In the genomic region with DNA sequence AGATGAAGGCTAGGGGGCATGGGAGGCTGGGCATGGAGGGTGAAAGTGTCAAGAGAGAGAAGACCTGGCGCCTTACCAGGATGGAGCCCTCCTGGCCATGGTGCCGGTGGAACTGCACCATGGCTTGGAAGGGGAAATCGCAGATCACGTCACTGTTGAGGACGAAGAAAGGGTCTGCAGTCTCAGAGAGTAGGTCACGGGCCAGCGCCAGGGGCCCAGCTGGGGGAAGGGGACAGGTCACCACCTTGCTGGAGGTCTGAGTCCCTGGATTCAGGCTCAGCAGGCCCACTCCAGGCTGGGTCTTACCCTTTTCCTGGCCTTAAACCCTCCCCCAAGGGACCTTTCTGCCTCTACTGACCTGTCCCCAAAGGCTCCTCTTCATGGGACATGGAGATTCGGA, we compare ENCODE assay signal across 8 cellular contexts. TPM values are rescaled to one million over a fixed set of nuclear protein-coding genes. Genes with fewer than 3 reads are reported as not detected.
DNase-seq lines count a peak whose midpoint lies in the region; ATAC-seq and TF ChIP-seq lines count a peak whose summit lies in the region.

No MANE protein-coding gene starts in this region.

- peaks cover 14 to 23% of the 10 kb centered on the region in 2 donors for H3K36me3 ChIP-seq in thyroid gland

- peak overlapping the region; percentile 99 for H3K4me3 ChIP-seq in astrocyte of the spinal cord (ENCODE audit: low read depth, low read length)
- peak overlapping the region; percentile 96 for H3K4me3 ChIP-seq in lower leg skin (ENCODE audit: low read depth, poor library complexity, severe bottlenecking)
- H3K4me3 ChIP-seq in thyroid gland (replicated peaks in 1 of 3): peak overlapping the region in 2 of 3 donors; percentile 86 to 98

- no peak for ATAC-seq in activated CD8-positive, alpha-beta memory T cell treated with anti-CD3 and anti-CD28 coated beads, Interleukin-2, amount 10 ng/mL, durations not matched to agents 7 days and 5 days

- H3K4me1 ChIP-seq in thyroid gland: peaks cover 30 to 40% of the 10 kb centered on the region in 2 donors

- DNase-seq in activated CD8-positive, alpha-beta memory T cell treated with anti-CD3 and anti-CD28 coated beads, Interleukin-2, amount 10 ng/mL, durations not matched to agents 7 days and 5 days: no peak
- DNase-seq in activated CD8-positive, alpha-beta memory T cell treated with anti-CD3 and anti-CD28 coated beads, Interleukin-2, amount 50 U/mL, for 4 hours: no peak
- no peak for DNase-seq in astrocyte of the spinal cord (ENCODE audit: low read depth, low spot score)
- no peak for DNase-seq in lower leg skin (ENCODE audit: low spot score in 2 of 2)
- no peak for DNase-seq in thyroid gland
- no peak for DNase-seq in DMS153 (lab: John Stamatoyannopoulos, UW)
- no peak for DNase-seq in islet precursor cell
- no peak for DNase-seq in NCI-H524 (lab: John Stamatoyannopoulos, UW)

- peak overlapping the region; percentile 85 to 98 (median 88) for H3K27ac ChIP-seq in thyroid gland

- H3K4me3 Mint-ChIP-seq in activated CD8-positive, alpha-beta memory T cell treated with anti-CD3 and anti-CD28 coated beads, Interleukin-2, amount 10 ng/mL, durations not matched to agents 7 days and 5 days: peak overlapping the region; percentile 93

- intact Hi-C loops in lower leg skin (cut with DNase I; ENCODE audit: low total_unique reads): loop anchor here (10.0 kb wide), 1 partner anchor 62 kb away; a partner anchor contains a TSS
- intact Hi-C loops in thyroid gland (cut with DNase I): loop anchor here (5.0 kb wide), 1 partner anchor 64 kb away; a partner anchor contains a TSS

- no peaks in the 10 kb centered on the region for H3K27me3 Mint-ChIP-seq in activated CD8-positive, alpha-beta memory T cell treated with anti-CD3 and anti-CD28 coated beads, Interleukin-2, amount 10 ng/mL, durations not matched to agents 7 days and 5 days

- no peaks in the 10 kb centered on the region for H3K9me3 Mint-ChIP-seq in activated CD8-positive, alpha-beta memory T cell treated with anti-CD3 and anti-CD28 coated beads, Interleukin-2, amount 10 ng/mL, durations not matched to agents 7 days and 5 days (ENCODE audit: low read depth)

- 52 to 61% methylated on average over 8 of the region's 8 CpGs for WGBS in lower leg skin, 2 donors
- 67 to 69% methylated on average over 6 to 8 of the region's 8 CpGs for WGBS in thyroid gland, 2 donors

- no peaks in the 10 kb centered on the region for H3K9me3 ChIP-seq in thyroid gland

- H3K27ac Mint-ChIP-seq in activated CD8-positive, alpha-beta memory T cell treated with anti-CD3 and anti-CD28 coated beads, Interleukin-2, amount 10 ng/mL, durations not matched to agents 7 days and 5 days: peak overlapping the region; percentile 96

- TF ChIP-seq CTCF in astrocyte of the spinal cord (IDR thresholded peaks at IDR 0.05; ENCODE audit: low read depth, low read length) (no peak), lower leg skin (IDR thresholded peaks at IDR 0.05) (no peak), thyroid gland (IDR thresholded peaks at IDR 0.05) (no peak)

- in situ Hi-C loops in astrocyte of the spinal cord (cut with HindIII; ENCODE audit: low sequenced_read_pairs): no loop called here

- H3K4me1 Mint-ChIP-seq in activated CD8-positive, alpha-beta memory T cell treated with anti-CD3 and anti-CD28 coated beads, Interleukin-2, amount 10 ng/mL, durations not matched to agents 7 days and 5 days: peaks cover 30% of the 10 kb centered on the region

- TF ChIP-seq POLR2A in lower leg skin (IDR thresholded peaks at IDR 0.05) (no peak), thyroid gland (IDR thresholded peaks at IDR 0.05) (no peak)

- CTCF ChIA-PET in activated CD8-positive, alpha-beta memory T cell treated with anti-CD3 and anti-CD28 coated beads, Interleukin-2, amount 10 ng/mL, durations not matched to agents 7 days and 5 days (lab: Charles Lee): interaction anchor here (1.0 to 1.9 kb wide), 4 partner anchors 10 to 183 kb away, joined by 3 to 9 read pairs (median 4); a partner anchor contains a TSS

- H3K36me3 Mint-ChIP-seq in activated CD8-positive, alpha-beta memory T cell treated with anti-CD3 and anti-CD28 coated beads, Interleukin-2, amount 10 ng/mL, durations not matched to agents 7 days and 5 days: peaks cover 6% of the 10 kb centered on the region

- no peaks in the 10 kb centered on the region for H3K27me3 ChIP-seq in thyroid gland

RNA-seq across cellular contexts. Expression of a gene that starts 0.9 kb away (rescaled TPM):
- 10 to 100 TPM; 46.6 to 47.9 TPM for total RNA-seq in activated CD8-positive, alpha-beta memory T cell treated with anti-CD3 and anti-CD28 coated beads, Interleukin-2, amount 10 ng/mL, durations not matched to agents 7 days and 5 days
- total RNA-seq in lower leg skin: 10 to 100 TPM; 10.1 to 27.6 (median 18.2) TPM
- 10 to 100 TPM; 28.5 to 85.6 (median 57.7) TPM for total RNA-seq in thyroid gland

RNA-seq across cellular contexts. Expression of a gene that starts 3.4 kb away (rescaled TPM):
- total RNA-seq in activated CD8-positive, alpha-beta memory T cell treated with anti-CD3 and anti-CD28 coated beads, Interleukin-2, amount 10 ng/mL, durations not matched to agents 7 days and 5 days: 1 to 10 TPM in 1 of 2 experiments, under 1 TPM in 1; 0.19 to 1.2 TPM
- total RNA-seq in lower leg skin (1 to 10 TPM; 1.0 to 3.7 (median 3.1) TPM), thyroid gland (1 to 10 TPM in 2 of 4 donors, under 1 TPM in 2; 0.40 to 2.8 (median 1.0) TPM)

RNA-seq across cellular contexts. Expression of a gene that starts 33.5 kb away (rescaled TPM):
- 10 to 100 TPM; 50.0 to 58.9 TPM for total RNA-seq in activated CD8-positive, alpha-beta memory T cell treated with anti-CD3 and anti-CD28 coated beads, Interleukin-2, amount 10 ng/mL, durations not matched to agents 7 days and 5 days
- 10 to 100 TPM; 12.8 to 28.4 (median 26.5) TPM for total RNA-seq in lower leg skin
- 10 to 100 TPM; 25.9 to 36.8 (median 33.5) TPM for total RNA-seq in thyroid gland

RNA-seq across cellular contexts. Expression of a gene that starts 33.6 kb away (rescaled TPM):
- total RNA-seq in activated CD8-positive, alpha-beta memory T cell treated with anti-CD3 and anti-CD28 coated beads, Interleukin-2, amount 10 ng/mL, durations not matched to agents 7 days and 5 days: 1 to 10 TPM; 7.3 to 9.3 TPM
- total RNA-seq in lower leg skin: 10 to 100 TPM; 12.9 to 24.7 (median 17.4) TPM
- 10 to 100 TPM; 21.5 to 43.5 (median 40.7) TPM for total RNA-seq in thyroid gland

RNA-seq across cellular contexts. Expression of a gene that starts 48.7 kb away (rescaled TPM):
- 100 to 1,000 TPM; 150 to 172 TPM for total RNA-seq in activated CD8-positive, alpha-beta memory T cell treated with anti-CD3 and anti-CD28 coated beads, Interleukin-2, amount 10 ng/mL, durations not matched to agents 7 days and 5 days
- total RNA-seq in lower leg skin: 10 to 100 TPM; 73.8 to 92.4 (median 83.1) TPM
- total RNA-seq in thyroid gland: 100 to 1,000 TPM in 3 of 4 donors, 10 to 100 TPM in 1; 92.2 to 219 (median 185) TPM
